ENCODE assay signal across 2 cellular contexts in the genomic region with DNA sequence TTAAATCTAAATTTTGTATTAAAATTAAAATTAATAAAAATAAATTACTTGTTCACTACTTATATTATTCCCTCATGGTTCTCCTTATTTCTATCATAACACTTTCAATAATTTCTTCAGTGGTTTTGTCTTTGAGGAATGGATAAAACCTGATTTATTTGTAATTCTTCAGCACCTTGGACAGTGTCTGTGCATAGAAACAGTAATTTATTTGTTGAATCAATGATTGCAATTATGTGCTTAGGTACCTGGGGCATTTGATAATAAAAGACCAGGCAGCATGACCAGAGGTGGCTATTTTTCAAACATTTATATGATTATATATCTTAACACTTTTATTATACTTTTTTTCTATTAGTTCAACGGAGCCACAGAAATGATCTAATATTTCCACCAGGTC.
A peak's percentile ranks its signal among the peaks of the same experiment; 100 is the strongest.
TF ChIP-seq lines count a peak whose summit lies in the region.

No MANE protein-coding gene starts in this region.

TF ChIP-seq in A549, 52 proteins besides CTCF, POLR2A, EP300 and RAD21:
- no peak for TF ChIP-seq CBX2 (IDR thresholded peaks at IDR 0.05; ENCODE audit: borderline replicate concordance, low read depth)
- TF ChIP-seq, protein P1, sequence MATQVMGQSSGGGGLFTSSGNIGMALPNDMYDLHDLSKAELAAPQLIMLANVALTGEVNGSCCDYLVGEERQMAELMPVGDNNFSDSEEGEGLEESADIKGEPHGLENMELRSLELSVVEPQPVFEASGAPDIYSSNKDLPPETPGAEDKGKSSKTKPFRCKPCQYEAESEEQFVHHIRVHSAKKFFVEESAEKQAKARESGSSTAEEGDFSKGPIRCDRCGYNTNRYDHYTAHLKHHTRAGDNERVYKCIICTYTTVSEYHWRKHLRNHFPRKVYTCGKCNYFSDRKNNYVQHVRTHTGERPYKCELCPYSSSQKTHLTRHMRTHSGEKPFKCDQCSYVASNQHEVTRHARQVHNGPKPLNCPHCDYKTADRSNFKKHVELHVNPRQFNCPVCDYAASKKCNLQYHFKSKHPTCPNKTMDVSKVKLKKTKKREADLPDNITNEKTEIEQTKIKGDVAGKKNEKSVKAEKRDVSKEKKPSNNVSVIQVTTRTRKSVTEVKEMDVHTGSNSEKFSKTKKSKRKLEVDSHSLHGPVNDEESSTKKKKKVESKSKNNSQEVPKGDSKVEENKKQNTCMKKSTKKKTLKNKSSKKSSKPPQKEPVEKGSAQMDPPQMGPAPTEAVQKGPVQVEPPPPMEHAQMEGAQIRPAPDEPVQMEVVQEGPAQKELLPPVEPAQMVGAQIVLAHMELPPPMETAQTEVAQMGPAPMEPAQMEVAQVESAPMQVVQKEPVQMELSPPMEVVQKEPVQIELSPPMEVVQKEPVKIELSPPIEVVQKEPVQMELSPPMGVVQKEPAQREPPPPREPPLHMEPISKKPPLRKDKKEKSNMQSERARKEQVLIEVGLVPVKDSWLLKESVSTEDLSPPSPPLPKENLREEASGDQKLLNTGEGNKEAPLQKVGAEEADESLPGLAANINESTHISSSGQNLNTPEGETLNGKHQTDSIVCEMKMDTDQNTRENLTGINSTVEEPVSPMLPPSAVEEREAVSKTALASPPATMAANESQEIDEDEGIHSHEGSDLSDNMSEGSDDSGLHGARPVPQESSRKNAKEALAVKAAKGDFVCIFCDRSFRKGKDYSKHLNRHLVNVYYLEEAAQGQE (IDR thresholded peaks at IDR 0.05), result peak; percentile 67
TF ChIP-seq in A549: peak in this region for 1.

TF ChIP-seq in HEK293, 187 proteins besides CTCF, POLR2A, EP300 and RAD21:
- TF ChIP-seq ZNF157 (tag by site-specific recombination; IDR thresholded peaks at IDR 0.05), result no peak
- TF ChIP-seq, protein P1 (tag by site-specific recombination; IDR thresholded peaks at IDR 0.05), result peak; percentile 72
